ENCODE assay signal across 21 cellular contexts in the genomic region with DNA sequence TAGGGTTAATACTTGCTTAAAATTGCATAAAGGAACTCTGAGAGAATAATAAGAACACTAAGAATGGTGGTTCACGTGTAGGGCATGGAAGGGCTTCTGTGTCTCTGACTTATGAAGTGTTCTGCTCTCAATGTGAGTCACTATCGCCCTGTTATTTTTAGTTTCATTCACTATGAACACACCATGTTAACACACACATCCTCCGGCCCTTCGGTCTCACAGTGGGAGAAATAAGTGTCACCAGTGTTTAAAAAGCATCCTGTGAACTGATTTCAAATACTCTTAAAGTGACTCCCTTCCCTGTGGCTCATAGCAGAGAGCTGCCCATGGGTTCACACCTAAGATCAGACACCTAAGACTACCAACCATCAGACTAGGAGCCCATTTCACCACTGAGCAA. TPM values are rescaled to one million over a fixed set of nuclear protein-coding genes. Genes with fewer than 3 reads are reported as not detected.
DNase-seq lines count a peak whose midpoint lies in the region; ATAC-seq lines count a peak whose summit lies in the region.
"Had no signal": no experiment of that assay in that cellular context is flagged by ENCODE, and none has a peak within 500 bp of the region (broad histone marks: within the 10 kb centered on the region; RNA-seq: fewer than 3 reads in every experiment).

No MANE protein-coding gene starts in this region.

- peak; percentile 8 for DNase-seq in activated CD4-positive, alpha-beta T cell treated with anti-CD3 and anti-CD28 coated beads for 48 hours
- no peak for DNase-seq in activated CD4-positive, alpha-beta T cell treated with anti-CD3 and anti-CD28 coated beads, Interleukin-2, amount 50 U/mL, for 4 hours
- DNase-seq in myocyte (ENCODE audit: low read depth) (peak; percentile 9), midbrain (lab: John Stamatoyannopoulos, UW) (no peak)
- no peak for DNase-seq in naive thymus-derived CD8-positive, alpha-beta T cell
- DNase-seq in activated T-cell treated with anti-CD3 and anti-CD28 coated beads, Interleukin-2, amount 50 U/mL, for 1 hour, result no peak
- DNase-seq: DMS79, endodermal cell, left lung, retina had no signal

- H3K4me3 Mint-ChIP-seq in naive thymus-derived CD8-positive, alpha-beta T cell, result no peak overlapping the region
- H3K4me3 Mint-ChIP-seq: activated naive CD4-positive, alpha-beta T cell treated with anti-CD3 and anti-CD28 coated beads, Interleukin-2, amount 50 U/mL, for 24 hours; CD14-positive monocyte; endodermal cell; GM23338; nephron had no signal

- H3K9me3 Mint-ChIP-seq in naive thymus-derived CD8-positive, alpha-beta T cell, result no peaks in the 10 kb centered on the region
- H3K9me3 Mint-ChIP-seq: activated naive CD4-positive, alpha-beta T cell treated with anti-CD3 and anti-CD28 coated beads, Interleukin-2, amount 50 U/mL, for 24 hours; CD14-positive monocyte; endodermal cell; GM23338; nephron had no signal

- H3K4me1 Mint-ChIP-seq in naive thymus-derived CD8-positive, alpha-beta T cell, result peaks cover 0 to 6% (median 5%) of the 10 kb centered on the region in 4 donors
- H3K4me1 Mint-ChIP-seq: activated naive CD4-positive, alpha-beta T cell treated with anti-CD3 and anti-CD28 coated beads, Interleukin-2, amount 50 U/mL, for 24 hours; endodermal cell; GM23338; nephron had no signal

- H3K27me3 Mint-ChIP-seq in naive thymus-derived CD8-positive, alpha-beta T cell, result peaks cover 0 to 3% (median 1%) of the 10 kb centered on the region in 5 donors
- H3K27me3 Mint-ChIP-seq: activated naive CD4-positive, alpha-beta T cell treated with anti-CD3 and anti-CD28 coated beads, Interleukin-2, amount 50 U/mL, for 24 hours had no signal

- no peaks in the 10 kb centered on the region for H3K36me3 Mint-ChIP-seq in naive thymus-derived CD8-positive, alpha-beta T cell
- H3K36me3 Mint-ChIP-seq: activated naive CD4-positive, alpha-beta T cell treated with anti-CD3 and anti-CD28 coated beads, Interleukin-2, amount 50 U/mL, for 24 hours; CD14-positive monocyte had no signal

- no peak overlapping the region for H3K27ac Mint-ChIP-seq in naive thymus-derived CD8-positive, alpha-beta T cell
- H3K27ac Mint-ChIP-seq: activated naive CD4-positive, alpha-beta T cell treated with anti-CD3 and anti-CD28 coated beads, Interleukin-2, amount 50 U/mL, for 24 hours; CD14-positive monocyte; endodermal cell; GM23338; nephron had no signal

- peak; percentile 71 for ATAC-seq in GM21717 (IDR thresholded peaks at IDR 0.05; ENCODE audit: unreplicated experiment)
- ATAC-seq in HG03575 (IDR thresholded peaks at IDR 0.05; ENCODE audit: extremely low read depth, insufficient number of reproducible peaks, low FRiP score, unreplicated experiment), result peak; percentile 55
- no peak for ATAC-seq in naive thymus-derived CD8-positive, alpha-beta T cell
- ATAC-seq: GM23338, left lung, Panc1 had no signal

- POLR2A ChIA-PET in naive thymus-derived CD8-positive, alpha-beta T cell (lab: Charles Lee), result no interaction called here

RNA-seq across cellular contexts. Expression of a gene that starts 33.8 kb away (rescaled TPM):
- total RNA-seq in myocyte, result 3.0 TPM in 1 of 2 replicates, not detected in the other
- 2.7 TPM for polyA plus RNA-seq in myocyte (2012)
- total RNA-seq in naive thymus-derived CD8-positive, alpha-beta T cell, result 10 to 100 TPM; 12.8 to 13.3 TPM
- 100 to 1,000 TPM in 1 of 3 donors, 10 to 100 TPM in 1, 1 to 10 TPM in 1; 6.0 to 118 (median 17.7) TPM for polyA plus RNA-seq in naive thymus-derived CD8-positive, alpha-beta T cell
- total RNA-seq: A172, cardiac muscle cell, endodermal cell, fibroblast of villous mesenchyme, thoracic aorta had no signal
- polyA plus RNA-seq: cardiac muscle cell had no signal

RNA-seq across cellular contexts. Expression of a gene that starts 58.2 kb away (rescaled TPM):
- not detected in 2 replicates for total RNA-seq in myocyte
- not detected for polyA plus RNA-seq in myocyte (2012)
- total RNA-seq in naive thymus-derived CD8-positive, alpha-beta T cell, result not detected
- not detected for polyA plus RNA-seq in naive thymus-derived CD8-positive, alpha-beta T cell
- total RNA-seq: cardiac muscle cell, endodermal cell, fibroblast of villous mesenchyme, GM23338, thoracic aorta had no signal
- polyA plus RNA-seq: cardiac muscle cell, CD14-positive monocyte had no signal

Comparison
In these comparisons a context has a peak if more than half of its experiments do, and no peak if none do; other contexts are left out.
1. DNase-seq: peak in activated CD4-positive, alpha-beta T cell treated with anti-CD3 and anti-CD28 coated beads for 48 hours (single experiment) and myocyte (single experiment); none in activated CD4-positive, alpha-beta T cell treated with anti-CD3 and anti-CD28 coated beads, Interleukin-2, amount 50 U/mL, for 4 hours (0 of 2), naive thymus-derived CD8-positive, alpha-beta T cell (0 of 10), midbrain (single experiment) and activated T-cell treated with anti-CD3 and anti-CD28 coated beads, Interleukin-2, amount 50 U/mL, for 1 hour (single experiment).
2. ATAC-seq: peak in GM21717 (single experiment) and HG03575 (single experiment); none in naive thymus-derived CD8-positive, alpha-beta T cell (0 of 2).